Comparison of ENCODE assay signal across 1 cellular context in genomic region chr3:24410861-24411260, GRCh38.
A peak's percentile ranks its signal among the peaks of the same experiment; 100 is the strongest.
TF ChIP-seq lines count a peak whose summit lies in the region.

No MANE protein-coding gene starts in this region.

TF ChIP-seq in K562, 482 proteins besides CTCF, POLR2A, EP300 and RAD21 (continued from another document):
- TF ChIP-seq PBX2 (CRISPR knock-in tag; IDR thresholded peaks at IDR 0.05; ENCODE audit: low read depth) (no peak), PBX2 (tag; conservative IDR thresholded peaks at IDR 0.05; ENCODE audit: low read depth) (no peak), NELFE (IDR thresholded peaks at IDR 0.05; ENCODE audit: insufficient read depth, insufficient read length) (no peak), MAFG (tag; conservative IDR thresholded peaks at IDR 0.05) (peak; percentile 93), JUNB (CRISPR knock-in tag; conservative IDR thresholded peaks at IDR 0.05) (no peak), EWSR1 (IDR thresholded peaks at IDR 0.05; ENCODE audit: borderline replicate concordance, low read depth, partially characterized antibody) (no peak), MAFF (IDR thresholded peaks at IDR 0.05; ENCODE audit: low read length) (peak; percentile 96), FOXA1 (IDR thresholded peaks at IDR 0.05; ENCODE audit: borderline replicate concordance) (no peak), SMARCB1 (IDR thresholded peaks at IDR 0.05; ENCODE audit: insufficient read length, low read depth) (no peak), ZNF316 (IDR thresholded peaks at IDR 0.05) (peak; percentile 97), MAFK (IDR thresholded peaks at IDR 0.05; ENCODE audit: low read length) (peak; percentile 96)
